ENCODE assay signal across 9 cellular contexts in genomic region chr4:4677825-4678522, GRCh38.
A peak's percentile ranks its signal among the peaks of the same experiment; 100 is the strongest.
DNase-seq lines count a peak whose midpoint lies in the region; ATAC-seq and TF ChIP-seq lines count a peak whose summit lies in the region.
"Had no signal": no experiment of that assay in that cellular context is flagged by ENCODE, and none has a peak within 500 bp of the region (broad histone marks: within the 10 kb centered on the region; RNA-seq: fewer than 3 reads in every experiment).

No MANE protein-coding gene starts in this region.

- H3K9ac ChIP-seq in OCI-LY3 (ENCODE audit: low read length) (no peak overlapping the region), skeletal muscle satellite cell (ENCODE audit: low read depth, low read length) (no peak overlapping the region)

- DNase-seq in DMS53 (lab: John Stamatoyannopoulos, UW): peak; percentile 41
- no peak for DNase-seq in DMS53 treated with DMSO at 0.1 percent for 48 hours (lab: John Stamatoyannopoulos, UW; ENCODE audit: unreplicated experiment)
- no peak for DNase-seq in foreskin keratinocyte
- no peak for DNase-seq in NCI-H2029 treated with DMSO at 0.1 percent for 48 hours (lab: John Stamatoyannopoulos, UW)
- no peak for DNase-seq in H4 (ENCODE audit: low spot score)

- H3K27me3 ChIP-seq in OCI-LY3 (ENCODE audit: low read depth, low read length): no peaks in the 10 kb centered on the region
- no peaks in the 10 kb centered on the region for H3K27me3 ChIP-seq in foreskin keratinocyte
- H3K27me3 ChIP-seq in skeletal muscle satellite cell (ENCODE audit: control insufficient read depth, insufficient read depth, low read length): peaks cover 8% of the 10 kb centered on the region

- H3K4me1 ChIP-seq in OCI-LY3 (ENCODE audit: low read length) (no peaks in the 10 kb centered on the region), foreskin keratinocyte (no peaks in the 10 kb centered on the region), skeletal muscle satellite cell (ENCODE audit: control insufficient read depth, insufficient read depth, low read length) (no peaks in the 10 kb centered on the region)
- H3K4me1 ChIP-seq: A549 had no signal

- no peaks in the 10 kb centered on the region for H3K36me3 ChIP-seq in OCI-LY3 (replicated peaks; ENCODE audit: low read depth, low read length)
- H3K36me3 ChIP-seq in skeletal muscle satellite cell (ENCODE audit: insufficient read depth, low read length): no peaks in the 10 kb centered on the region

- H3K79me2 ChIP-seq in OCI-LY3 (ENCODE audit: low read length): no peaks in the 10 kb centered on the region

- no peak overlapping the region for H3K4me3 ChIP-seq in OCI-LY3 (ENCODE audit: low read length)
- H3K4me3 ChIP-seq in skeletal muscle satellite cell (ENCODE audit: low read length): no peak overlapping the region
- H3K4me3 ChIP-seq: A549 had no signal

- H3K27ac ChIP-seq in OCI-LY3 (ENCODE audit: low read length): no peak overlapping the region
- H3K27ac ChIP-seq in foreskin keratinocyte: no peak overlapping the region
- H3K27ac ChIP-seq: A549 had no signal

- no peaks in the 10 kb centered on the region for H4K20me1 ChIP-seq in OCI-LY3 (ENCODE audit: insufficient read depth, low read length)

- no peak overlapping the region for H2AFZ ChIP-seq in OCI-LY3 (ENCODE audit: low read depth, low read length)

- TF ChIP-seq CTCF in OCI-LY3 (IDR thresholded peaks at IDR 0.05; ENCODE audit: low read depth, low read length) (peak; percentile 60), foreskin keratinocyte (conservative IDR thresholded peaks at IDR 0.05) (peak; percentile 40)

- H3K4me2 ChIP-seq in OCI-LY3 (ENCODE audit: low read length) (no peak overlapping the region), skeletal muscle satellite cell (ENCODE audit: low read length) (peak overlapping the region; percentile 38)
- H3K4me2 ChIP-seq: A549 had no signal

- ATAC-seq in foreskin keratinocyte: no peak
- ATAC-seq in GM21367 (IDR thresholded peaks at IDR 0.05; ENCODE audit: unreplicated experiment): no peak

- no peaks in the 10 kb centered on the region for H3K9me3 ChIP-seq in OCI-LY3 (ENCODE audit: insufficient read depth, low read length)
- H3K9me3 ChIP-seq in skeletal muscle satellite cell (replicated peaks; ENCODE audit: low read length): no peaks in the 10 kb centered on the region
- H3K9me3 ChIP-seq: A549 had no signal
